In genomic region chr10:72322030-72322279, GRCh38 we compare ENCODE assay signal across 1 cellular context.
TF ChIP-seq lines count a peak whose summit lies in the region.

No MANE protein-coding gene starts in this region.

TF ChIP-seq in A549, 52 proteins besides CTCF, POLR2A, EP300 and RAD21 (continued from another document):
- TF ChIP-seq, protein P1, sequence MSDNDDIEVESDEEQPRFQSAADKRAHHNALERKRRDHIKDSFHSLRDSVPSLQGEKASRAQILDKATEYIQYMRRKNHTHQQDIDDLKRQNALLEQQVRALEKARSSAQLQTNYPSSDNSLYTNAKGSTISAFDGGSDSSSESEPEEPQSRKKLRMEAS (IDR thresholded peaks at IDR 0.05): peak; percentile 24; the same call in 1 of the 2 replicates
- no peak for TF ChIP-seq CHD4 (IDR thresholded peaks at IDR 0.05; ENCODE audit: borderline replicate concordance)
- no peak for TF ChIP-seq KDM1A (IDR thresholded peaks at IDR 0.05; ENCODE audit: low read depth)
- no peak for TF ChIP-seq CBX2 (IDR thresholded peaks at IDR 0.05; ENCODE audit: borderline replicate concordance, low read depth)
TF ChIP-seq in A549: peak in this region for 2.
